In the genomic region with DNA sequence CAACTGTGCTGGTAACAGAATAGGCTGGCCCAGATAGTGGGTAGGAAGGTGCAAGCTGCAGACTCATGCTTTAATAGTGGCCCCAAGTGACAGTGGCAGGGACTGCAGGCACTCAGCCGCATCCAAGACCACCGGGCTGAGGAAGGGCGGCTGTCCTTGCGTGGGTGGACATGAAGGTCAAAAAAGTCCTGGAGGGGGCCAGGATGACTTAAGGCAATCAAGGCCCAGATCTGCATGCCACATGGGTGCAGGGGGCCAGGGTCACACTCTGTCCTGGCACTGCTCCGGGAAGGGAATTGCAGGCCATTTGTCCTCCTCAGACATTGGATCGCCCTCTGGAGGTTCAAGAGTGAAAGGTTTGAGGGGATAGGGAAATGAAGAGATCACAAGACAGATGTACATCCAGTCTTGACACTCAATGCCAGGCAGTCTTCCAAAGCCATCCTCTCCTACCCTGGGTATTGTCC, we compare ENCODE assay signal across 1 cellular context.
TF ChIP-seq lines count a peak whose summit lies in the region.

No MANE protein-coding gene starts in this region.

TF ChIP-seq in HepG2, 621 proteins besides CTCF, POLR2A, EP300 and RAD21 (continued from another document and continues in another):
- TF ChIP-seq, protein P1, sequence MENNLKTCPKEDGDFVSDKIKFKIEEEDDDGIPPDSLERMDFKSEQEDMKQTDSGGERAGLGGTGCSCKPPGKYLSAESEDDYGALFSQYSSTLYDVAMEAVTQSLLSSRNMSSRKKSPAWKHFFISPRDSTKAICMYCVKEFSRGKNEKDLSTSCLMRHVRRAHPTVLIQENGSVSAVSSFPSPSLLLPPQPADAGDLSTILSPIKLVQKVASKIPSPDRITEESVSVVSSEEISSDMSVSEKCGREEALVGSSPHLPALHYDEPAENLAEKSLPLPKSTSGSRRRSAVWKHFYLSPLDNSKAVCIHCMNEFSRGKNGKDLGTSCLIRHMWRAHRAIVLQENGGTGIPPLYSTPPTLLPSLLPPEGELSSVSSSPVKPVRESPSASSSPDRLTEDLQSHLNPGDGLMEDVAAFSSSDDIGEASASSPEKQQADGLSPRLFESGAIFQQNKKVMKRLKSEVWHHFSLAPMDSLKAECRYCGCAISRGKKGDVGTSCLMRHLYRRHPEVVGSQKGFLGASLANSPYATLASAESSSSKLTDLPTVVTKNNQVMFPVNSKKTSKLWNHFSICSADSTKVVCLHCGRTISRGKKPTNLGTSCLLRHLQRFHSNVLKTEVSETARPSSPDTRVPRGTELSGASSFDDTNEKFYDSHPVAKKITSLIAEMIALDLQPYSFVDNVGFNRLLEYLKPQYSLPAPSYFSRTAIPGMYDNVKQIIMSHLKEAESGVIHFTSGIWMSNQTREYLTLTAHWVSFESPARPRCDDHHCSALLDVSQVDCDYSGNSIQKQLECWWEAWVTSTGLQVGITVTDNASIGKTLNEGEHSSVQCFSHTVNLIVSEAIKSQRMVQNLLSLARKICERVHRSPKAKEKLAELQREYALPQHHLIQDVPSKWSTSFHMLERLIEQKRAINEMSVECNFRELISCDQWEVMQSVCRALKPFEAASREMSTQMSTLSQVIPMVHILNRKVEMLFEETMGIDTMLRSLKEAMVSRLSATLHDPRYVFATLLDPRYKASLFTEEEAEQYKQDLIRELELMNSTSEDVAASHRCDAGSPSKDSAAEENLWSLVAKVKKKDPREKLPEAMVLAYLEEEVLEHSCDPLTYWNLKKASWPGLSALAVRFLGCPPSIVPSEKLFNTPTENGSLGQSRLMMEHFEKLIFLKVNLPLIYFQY (CRISPR knock-in tag; IDR thresholded peaks at IDR 0.05; ENCODE audit: borderline replicate concordance): 0 out of 2 replicates have a peak, but pooled peaks have one; percentile 31
- TF ChIP-seq ZNF878 (CRISPR knock-in tag; IDR thresholded peaks at IDR 0.05) (0 out of 2 replicates have a peak, but pooled peaks have one; percentile 42), ZNF350 (CRISPR knock-in tag; IDR thresholded peaks at IDR 0.05; ENCODE audit: borderline replicate concordance, low read depth) (peak; percentile 78; the same call in 1 of the 2 replicates), REPIN1 (CRISPR knock-in tag; IDR thresholded peaks at IDR 0.05; ENCODE audit: borderline replicate concordance, low read depth) (peak; percentile 49; the same call in 1 of the 2 replicates), DPF2 (CRISPR knock-in tag; IDR thresholded peaks at IDR 0.05; ENCODE audit: borderline replicate concordance, low read depth) (no peak), ZFP90 (CRISPR knock-in tag; IDR thresholded peaks at IDR 0.05; ENCODE audit: borderline replicate concordance) (peak; percentile 33; the same call in 1 of the 2 replicates), ZBTB42 (CRISPR knock-in tag; IDR thresholded peaks at IDR 0.05) (no peak), NR3C1 (CRISPR knock-in tag; IDR thresholded peaks at IDR 0.05) (no peak), ZNF782 (CRISPR knock-in tag; IDR thresholded peaks at IDR 0.05; ENCODE audit: borderline replicate concordance) (no peak; the same call in 1 of the 2 replicates), ZNF569 (CRISPR knock-in tag; IDR thresholded peaks at IDR 0.05; ENCODE audit: borderline replicate concordance) (no peak), TEAD3 (CRISPR knock-in tag; optimal IDR thresholded peaks at IDR 0.05; ENCODE audit: borderline replicate concordance) (peak; percentile 20), ZMYM4 (CRISPR knock-in tag; IDR thresholded peaks at IDR 0.05) (peak; percentile 64), SKI (IDR thresholded peaks at IDR 0.05; ENCODE audit: partially characterized antibody) (peak; percentile 17), MIXL1 (CRISPR knock-in tag; IDR thresholded peaks at IDR 0.05) (peak; percentile 66), EEA1 (CRISPR knock-in tag; IDR thresholded peaks at IDR 0.05; ENCODE audit: borderline replicate concordance) (peak; percentile 37; the same call in 1 of the 2 replicates), ZNF331 (CRISPR knock-in tag; IDR thresholded peaks at IDR 0.05) (no peak), AHR (CRISPR knock-in tag; IDR thresholded peaks at IDR 0.05) (no peak), KDM2A (CRISPR knock-in tag; IDR thresholded peaks at IDR 0.05; ENCODE audit: borderline replicate concordance, low read depth) (peak; percentile 87), KDM4B (CRISPR knock-in tag; IDR thresholded peaks at IDR 0.05) (no peak), MYC (CRISPR knock-in tag; IDR thresholded peaks at IDR 0.05; ENCODE audit: borderline replicate concordance) (peak; percentile 27; the same call in 1 of the 2 replicates), HNRNPH1 (optimal IDR thresholded peaks at IDR 0.05; ENCODE audit: low read depth, low read length) (peak; percentile 34), SMAD1 (CRISPR knock-in tag; IDR thresholded peaks at IDR 0.05; ENCODE audit: borderline replicate concordance, low read depth) (peak; percentile 68; the same call in 1 of the 2 replicates), FOXP1 (IDR thresholded peaks at IDR 0.05) (no peak), FOXP1 (CRISPR knock-in tag; IDR thresholded peaks at IDR 0.05) (no peak), ZNF34 (CRISPR knock-in tag; IDR thresholded peaks at IDR 0.05; ENCODE audit: borderline replicate concordance) (no peak), HOXA3 (CRISPR knock-in tag; IDR thresholded peaks at IDR 0.05) (peak; percentile 27; the same call in 1 of the 2 replicates), SOX6 (IDR thresholded peaks at IDR 0.05) (no peak), SOX6 (CRISPR knock-in tag; IDR thresholded peaks at IDR 0.05) (peak; percentile 46), KLF12 (CRISPR knock-in tag; IDR thresholded peaks at IDR 0.05; ENCODE audit: borderline replicate concordance) (no peak), ARNT (IDR thresholded peaks at IDR 0.05) (no peak), U2AF2 (IDR thresholded peaks at IDR 0.05; ENCODE audit: low read depth, low read length) (no peak), ZNF30 (CRISPR knock-in tag; IDR thresholded peaks at IDR 0.05) (no peak)
- TF ChIP-seq, protein P2, sequence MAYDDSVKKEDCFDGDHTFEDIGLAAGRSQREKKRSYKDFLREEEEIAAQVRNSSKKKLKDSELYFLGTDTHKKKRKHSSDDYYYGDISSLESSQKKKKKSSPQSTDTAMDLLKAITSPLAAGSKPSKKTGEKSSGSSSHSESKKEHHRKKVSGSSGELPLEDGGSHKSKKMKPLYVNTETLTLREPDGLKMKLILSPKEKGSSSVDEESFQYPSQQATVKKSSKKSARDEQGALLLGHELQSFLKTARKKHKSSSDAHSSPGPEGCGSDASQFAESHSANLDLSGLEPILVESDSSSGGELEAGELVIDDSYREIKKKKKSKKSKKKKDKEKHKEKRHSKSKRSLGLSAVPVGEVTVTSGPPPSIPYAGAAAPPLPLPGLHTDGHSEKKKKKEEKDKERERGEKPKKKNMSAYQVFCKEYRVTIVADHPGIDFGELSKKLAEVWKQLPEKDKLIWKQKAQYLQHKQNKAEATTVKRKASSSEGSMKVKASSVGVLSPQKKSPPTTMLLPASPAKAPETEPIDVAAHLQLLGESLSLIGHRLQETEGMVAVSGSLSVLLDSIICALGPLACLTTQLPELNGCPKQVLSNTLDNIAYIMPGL (CRISPR knock-in tag; IDR thresholded peaks at IDR 0.05; ENCODE audit: borderline replicate concordance in 1 of 2, low read depth in 1 of 2): peak; percentile 74 to 75; a peak in 3 of 4 replicates
- TF ChIP-seq, protein P3, sequence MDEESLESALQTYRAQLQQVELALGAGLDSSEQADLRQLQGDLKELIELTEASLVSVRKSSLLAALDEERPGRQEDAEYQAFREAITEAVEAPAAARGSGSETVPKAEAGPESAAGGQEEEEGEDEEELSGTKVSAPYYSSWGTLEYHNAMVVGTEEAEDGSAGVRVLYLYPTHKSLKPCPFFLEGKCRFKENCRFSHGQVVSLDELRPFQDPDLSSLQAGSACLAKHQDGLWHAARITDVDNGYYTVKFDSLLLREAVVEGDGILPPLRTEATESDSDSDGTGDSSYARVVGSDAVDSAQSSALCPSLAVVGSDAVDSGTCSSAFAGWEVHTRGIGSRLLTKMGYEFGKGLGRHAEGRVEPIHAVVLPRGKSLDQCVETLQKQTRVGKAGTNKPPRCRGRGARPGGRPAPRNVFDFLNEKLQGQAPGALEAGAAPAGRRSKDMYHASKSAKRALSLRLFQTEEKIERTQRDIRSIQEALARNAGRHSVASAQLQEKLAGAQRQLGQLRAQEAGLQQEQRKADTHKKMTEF (CRISPR knock-in tag; IDR thresholded peaks at IDR 0.05): 0 out of 2 replicates have a peak, but pooled peaks have one; percentile 33
- TF ChIP-seq, protein P4, sequence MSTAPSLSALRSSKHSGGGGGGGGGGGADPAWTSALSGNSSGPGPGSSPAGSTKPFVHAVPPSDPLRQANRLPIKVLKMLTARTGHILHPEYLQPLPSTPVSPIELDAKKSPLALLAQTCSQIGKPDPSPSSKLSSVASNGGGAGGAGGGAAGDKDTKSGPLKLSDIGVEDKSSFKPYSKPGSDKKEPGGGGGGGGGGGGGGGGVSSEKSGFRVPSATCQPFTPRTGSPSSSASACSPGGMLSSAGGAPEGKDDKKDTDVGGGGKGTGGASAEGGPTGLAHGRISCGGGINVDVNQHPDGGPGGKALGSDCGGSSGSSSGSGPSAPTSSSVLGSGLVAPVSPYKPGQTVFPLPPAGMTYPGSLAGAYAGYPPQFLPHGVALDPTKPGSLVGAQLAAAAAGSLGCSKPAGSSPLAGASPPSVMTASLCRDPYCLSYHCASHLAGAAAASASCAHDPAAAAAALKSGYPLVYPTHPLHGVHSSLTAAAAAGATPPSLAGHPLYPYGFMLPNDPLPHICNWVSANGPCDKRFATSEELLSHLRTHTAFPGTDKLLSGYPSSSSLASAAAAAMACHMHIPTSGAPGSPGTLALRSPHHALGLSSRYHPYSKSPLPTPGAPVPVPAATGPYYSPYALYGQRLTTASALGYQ (CRISPR knock-in tag; IDR thresholded peaks at IDR 0.05): no peak
- TF ChIP-seq, protein P5, sequence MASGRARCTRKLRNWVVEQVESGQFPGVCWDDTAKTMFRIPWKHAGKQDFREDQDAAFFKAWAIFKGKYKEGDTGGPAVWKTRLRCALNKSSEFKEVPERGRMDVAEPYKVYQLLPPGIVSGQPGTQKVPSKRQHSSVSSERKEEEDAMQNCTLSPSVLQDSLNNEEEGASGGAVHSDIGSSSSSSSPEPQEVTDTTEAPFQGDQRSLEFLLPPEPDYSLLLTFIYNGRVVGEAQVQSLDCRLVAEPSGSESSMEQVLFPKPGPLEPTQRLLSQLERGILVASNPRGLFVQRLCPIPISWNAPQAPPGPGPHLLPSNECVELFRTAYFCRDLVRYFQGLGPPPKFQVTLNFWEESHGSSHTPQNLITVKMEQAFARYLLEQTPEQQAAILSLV (CRISPR knock-in tag; IDR thresholded peaks at IDR 0.05; ENCODE audit: borderline replicate concordance): 0 out of 2 replicates have a peak, but pooled peaks have one; percentile 55
- TF ChIP-seq, protein P6, sequence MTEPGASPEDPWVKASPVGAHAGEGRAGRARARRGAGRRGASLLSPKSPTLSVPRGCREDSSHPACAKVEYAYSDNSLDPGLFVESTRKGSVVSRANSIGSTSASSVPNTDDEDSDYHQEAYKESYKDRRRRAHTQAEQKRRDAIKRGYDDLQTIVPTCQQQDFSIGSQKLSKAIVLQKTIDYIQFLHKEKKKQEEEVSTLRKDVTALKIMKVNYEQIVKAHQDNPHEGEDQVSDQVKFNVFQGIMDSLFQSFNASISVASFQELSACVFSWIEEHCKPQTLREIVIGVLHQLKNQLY (CRISPR knock-in tag; IDR thresholded peaks at IDR 0.05): no peak
- TF ChIP-seq, protein P7, sequence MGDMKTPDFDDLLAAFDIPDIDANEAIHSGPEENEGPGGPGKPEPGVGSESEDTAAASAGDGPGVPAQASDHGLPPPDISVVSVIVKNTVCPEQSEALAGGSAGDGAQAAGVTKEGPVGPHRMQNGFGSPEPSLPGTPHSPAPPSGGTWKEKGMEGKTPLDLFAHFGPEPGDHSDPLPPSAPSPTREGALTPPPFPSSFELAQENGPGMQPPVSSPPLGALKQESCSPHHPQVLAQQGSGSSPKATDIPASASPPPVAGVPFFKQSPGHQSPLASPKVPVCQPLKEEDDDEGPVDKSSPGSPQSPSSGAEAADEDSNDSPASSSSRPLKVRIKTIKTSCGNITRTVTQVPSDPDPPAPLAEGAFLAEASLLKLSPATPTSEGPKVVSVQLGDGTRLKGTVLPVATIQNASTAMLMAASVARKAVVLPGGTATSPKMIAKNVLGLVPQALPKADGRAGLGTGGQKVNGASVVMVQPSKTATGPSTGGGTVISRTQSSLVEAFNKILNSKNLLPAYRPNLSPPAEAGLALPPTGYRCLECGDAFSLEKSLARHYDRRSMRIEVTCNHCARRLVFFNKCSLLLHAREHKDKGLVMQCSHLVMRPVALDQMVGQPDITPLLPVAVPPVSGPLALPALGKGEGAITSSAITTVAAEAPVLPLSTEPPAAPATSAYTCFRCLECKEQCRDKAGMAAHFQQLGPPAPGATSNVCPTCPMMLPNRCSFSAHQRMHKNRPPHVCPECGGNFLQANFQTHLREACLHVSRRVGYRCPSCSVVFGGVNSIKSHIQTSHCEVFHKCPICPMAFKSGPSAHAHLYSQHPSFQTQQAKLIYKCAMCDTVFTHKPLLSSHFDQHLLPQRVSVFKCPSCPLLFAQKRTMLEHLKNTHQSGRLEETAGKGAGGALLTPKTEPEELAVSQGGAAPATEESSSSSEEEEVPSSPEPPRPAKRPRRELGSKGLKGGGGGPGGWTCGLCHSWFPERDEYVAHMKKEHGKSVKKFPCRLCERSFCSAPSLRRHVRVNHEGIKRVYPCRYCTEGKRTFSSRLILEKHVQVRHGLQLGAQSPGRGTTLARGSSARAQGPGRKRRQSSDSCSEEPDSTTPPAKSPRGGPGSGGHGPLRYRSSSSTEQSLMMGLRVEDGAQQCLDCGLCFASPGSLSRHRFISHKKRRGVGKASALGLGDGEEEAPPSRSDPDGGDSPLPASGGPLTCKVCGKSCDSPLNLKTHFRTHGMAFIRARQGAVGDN (CRISPR knock-in tag; IDR thresholded peaks at IDR 0.05): peak; percentile 68
- TF ChIP-seq, protein P8, sequence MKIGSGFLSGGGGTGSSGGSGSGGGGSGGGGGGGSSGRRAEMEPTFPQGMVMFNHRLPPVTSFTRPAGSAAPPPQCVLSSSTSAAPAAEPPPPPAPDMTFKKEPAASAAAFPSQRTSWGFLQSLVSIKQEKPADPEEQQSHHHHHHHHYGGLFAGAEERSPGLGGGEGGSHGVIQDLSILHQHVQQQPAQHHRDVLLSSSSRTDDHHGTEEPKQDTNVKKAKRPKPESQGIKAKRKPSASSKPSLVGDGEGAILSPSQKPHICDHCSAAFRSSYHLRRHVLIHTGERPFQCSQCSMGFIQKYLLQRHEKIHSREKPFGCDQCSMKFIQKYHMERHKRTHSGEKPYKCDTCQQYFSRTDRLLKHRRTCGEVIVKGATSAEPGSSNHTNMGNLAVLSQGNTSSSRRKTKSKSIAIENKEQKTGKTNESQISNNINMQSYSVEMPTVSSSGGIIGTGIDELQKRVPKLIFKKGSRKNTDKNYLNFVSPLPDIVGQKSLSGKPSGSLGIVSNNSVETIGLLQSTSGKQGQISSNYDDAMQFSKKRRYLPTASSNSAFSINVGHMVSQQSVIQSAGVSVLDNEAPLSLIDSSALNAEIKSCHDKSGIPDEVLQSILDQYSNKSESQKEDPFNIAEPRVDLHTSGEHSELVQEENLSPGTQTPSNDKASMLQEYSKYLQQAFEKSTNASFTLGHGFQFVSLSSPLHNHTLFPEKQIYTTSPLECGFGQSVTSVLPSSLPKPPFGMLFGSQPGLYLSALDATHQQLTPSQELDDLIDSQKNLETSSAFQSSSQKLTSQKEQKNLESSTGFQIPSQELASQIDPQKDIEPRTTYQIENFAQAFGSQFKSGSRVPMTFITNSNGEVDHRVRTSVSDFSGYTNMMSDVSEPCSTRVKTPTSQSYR (CRISPR knock-in tag; IDR thresholded peaks at IDR 0.05; ENCODE audit: borderline replicate concordance): no peak
